Comparison of ENCODE assay signal across 25 cellular contexts in the genomic region with DNA sequence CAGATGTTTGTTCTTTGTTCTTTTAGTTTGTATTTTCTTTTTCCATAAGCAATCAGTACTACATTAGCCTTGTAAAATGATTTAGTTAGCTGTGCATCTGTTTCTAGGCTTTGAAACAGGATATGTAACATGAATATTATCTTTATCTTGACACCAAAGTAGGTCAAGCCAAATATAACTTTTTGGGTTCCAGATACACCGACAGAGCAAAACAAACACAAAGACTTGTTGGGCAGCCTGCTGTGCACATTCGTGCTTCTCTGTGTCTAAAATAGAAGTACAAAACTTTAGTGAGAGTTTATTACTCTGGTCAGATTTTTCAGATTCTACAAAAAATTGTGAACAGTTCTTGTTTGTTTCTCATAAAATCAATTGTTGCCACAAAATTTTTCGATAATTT.
"Had no signal": no experiment of that assay in that cellular context is flagged by ENCODE, and none has a peak within 500 bp of the region (broad histone marks: within the 10 kb centered on the region; RNA-seq: fewer than 3 reads in every experiment).

No MANE protein-coding gene starts in this region.

- H3K4me1 ChIP-seq: left lung, lower lobe of right lung, parathyroid adenoma, right atrium auricular region, right lobe of liver, tibial nerve, uterus had no signal

- H3K27ac ChIP-seq: left lung, lower lobe of right lung, neutrophil, parathyroid adenoma, right atrium auricular region, right lobe of liver, tibial nerve, uterus had no signal

- H3K9me3 ChIP-seq: left lung, lower lobe of right lung, neutrophil, right atrium auricular region, right lobe of liver, tibial nerve, uterus had no signal

- H3K4me2 ChIP-seq: smooth muscle cell had no signal

- H3K4me3 ChIP-seq: left lung, lower lobe of right lung, right atrium auricular region, right lobe of liver, smooth muscle cell, tibial nerve, uterus had no signal

- H3K9ac ChIP-seq: parathyroid adenoma had no signal

- ATAC-seq: left colon; left lung; lower lobe of right lung; naive thymus-derived CD8-positive, alpha-beta T cell; right lobe of liver; stimulated activated memory B cell treated with anti-CD40 and anti-IgM and Interleukin-4, amounts not matched to agents 10 μg/mL and 1 μg/mL and 100 μg/mL, for 72 hours; stimulated activated naive CD8-positive, alpha-beta T cell treated with anti-CD3 and anti-CD28 coated beads, Interleukin-15, amount 100 ng/mL, for 72 hours had no signal

- H2AFZ ChIP-seq: parathyroid adenoma had no signal

- H3K36me3 ChIP-seq: left lung, lower lobe of right lung, neutrophil, right atrium auricular region, right lobe of liver, tibial nerve, uterus had no signal

- H3K79me2 ChIP-seq: parathyroid adenoma had no signal

- DNase-seq: hippocampal formation; kidney glomerular epithelial cell; left colon; left lung; lower lobe of right lung; mammary epithelial cell; mesenchymal stem cell; naive thymus-derived CD8-positive, alpha-beta T cell; occipital lobe; right lobe of liver; stimulated activated CD4-positive, alpha-beta T cell treated with anti-CD3 and anti-CD28 coated beads, Interleukin-1b, Interleukin-23, amount 100 ng/mL, for 48 hours; stimulated activated CD4-positive, alpha-beta T cell treated with anti-CD3 and anti-CD28 coated beads, Interleukin-2, amount 100 ng/mL, for 48 hours; stimulated activated CD4-positive, alpha-beta T cell treated with anti-CD3 and anti-CD28 coated beads, Interleukin-4, amount 100 ng/mL, for 4 hours; stimulated activated CD8-positive, alpha-beta memory T cell treated with anti-CD3 and anti-CD28 coated beads, Interleukin-4, amount 100 ng/mL, for 48 hours; stimulated activated naive CD4-positive, alpha-beta T cell treated with Interleukin-2 at 50 U/mL for 16 hours; stimulated activated naive CD8-positive, alpha-beta T cell treated with anti-CD3 and anti-CD28 coated beads, Interleukin-15, amount 100 ng/mL, for 72 hours; substantia nigra; uterus had no signal

- FAIRE-seq: keratinocyte had no signal

- H3K27me3 ChIP-seq: left lung, neutrophil, right atrium auricular region, right lobe of liver, tibial nerve, uterus had no signal
